ENCODE assay signal across 1 cellular context in genomic region chr5:109832207-109833188, GRCh38.
TF ChIP-seq lines count a peak whose summit lies in the region.
"Not testable (repeated sequence)": the region's sequence is repeated elsewhere in the genome, so short reads cannot be mapped to it uniquely, and the experiment has no call there.

No MANE protein-coding gene starts in this region.

TF ChIP-seq in K562, 482 proteins besides CTCF, POLR2A, EP300 and RAD21 (continued from another document):
- TF ChIP-seq ZBTB17 (CRISPR knock-in tag; IDR thresholded peaks at IDR 0.05) (peak; percentile 61; the same call in 1 of the 2 replicates), SMARCA4 (IDR thresholded peaks at IDR 0.05) (0 out of 2 replicates have a peak, but pooled peaks have one; percentile 29), MAX (CRISPR knock-in tag; IDR thresholded peaks at IDR 0.05) (peak; percentile 83), CBFA2T2 (conservative IDR thresholded peaks at IDR 0.05) (peak; percentile 77), ID3 (tag; IDR thresholded peaks at IDR 0.05) (peak; percentile 73)
- TF ChIP-seq ID3 (CRISPR knock-in tag; IDR thresholded peaks at IDR 0.05), result not testable (repeated sequence)
